ENCODE assay signal across 17 cellular contexts in genomic region chr7:121288894-121289293, GRCh38. TPM values are rescaled to one million over a fixed set of nuclear protein-coding genes. Genes with fewer than 3 reads are reported as not detected.
DNase-seq lines count a peak whose midpoint lies in the region; ATAC-seq and TF ChIP-seq lines count a peak whose summit lies in the region.
"Had no signal": no experiment of that assay in that cellular context is flagged by ENCODE, and none has a peak within 500 bp of the region (broad histone marks: within the 10 kb centered on the region; RNA-seq: fewer than 3 reads in every experiment).

No MANE protein-coding gene starts in this region.

- no TSS peak for BruUV-seq in mammary epithelial cell (replicated peaks; lab: Mats Ljungman, UMichigan)
- BruUV-seq in OCI-LY7 (replicated peaks; lab: Mats Ljungman, UMichigan), result no TSS peak

- CTCF ChIA-PET in mammary epithelial cell (lab: Charles Lee; ENCODE audit: low non-redundant PET) (interaction anchor here (0.5 kb wide), 2 partner anchors 300 to 343 kb away, joined by 3 read pairs; no protein-coding TSS in a partner anchor), OCI-LY7 (lab: Charles Lee; ENCODE audit: unreplicated experiment) (no interaction called here)

- no peak for ATAC-seq in HG02588 (IDR thresholded peaks at IDR 0.05; ENCODE audit: unreplicated experiment)
- ATAC-seq: activated T-cell treated with anti-CD3 and anti-CD28 coated beads, Interleukin-2, amount 50 U/mL, for 4 hours had no signal

- peak; percentile 34 for DNase-seq in AG20443 (ENCODE audit: low spot score)
- DNase-seq in LoVo (ENCODE audit: low spot score), result peak; percentile 59
- DNase-seq in mammary epithelial cell, result peak; percentile 83
- DNase-seq in kidney tubule cell (ENCODE audit: low spot score), result peak; percentile 83
- no peak for DNase-seq in OCI-LY7 (ENCODE audit: low spot score)
- DNase-seq in middle frontal gyrus (ENCODE audit: extremely low spot score, low spot score), result no peak
- DNase-seq in NCI-H774 (lab: John Stamatoyannopoulos, UW), result no peak
- DNase-seq: activated CD4-positive, alpha-beta T cell treated with anti-CD3 and anti-CD28 coated beads, Interleukin-2, amount 50 U/mL, for 4 hours; activated T-cell treated with anti-CD3 and anti-CD28 coated beads, Interleukin-2, amount 50 U/mL, for 4 hours; BE2C; esophagus squamous epithelium; NCI-H1417; NCI-H2227 treated with DMSO at 0.1 percent for 48 hours had no signal

- no peaks in the 10 kb centered on the region for H3K27me3 ChIP-seq in mammary epithelial cell (ENCODE audit: insufficient read depth, low read length)
- H3K27me3 ChIP-seq: BE2C, esophagus squamous epithelium had no signal

- H3K9me3 ChIP-seq in mammary epithelial cell (replicated peaks; ENCODE audit: insufficient read depth, low read length) (peaks cover 12% of the 10 kb centered on the region), OCI-LY7 (ENCODE audit: low read length) (peaks cover 5% of the 10 kb centered on the region; the same call in 1 of the 2 replicates)
- H3K9me3 ChIP-seq: BE2C, HAP-1 had no signal

- in situ Hi-C loops in mammary epithelial cell (cut with MboI; ENCODE audit: low sequenced_read_pairs in 2 of 2), result no loop called here

- no peaks in the 10 kb centered on the region for H4K20me1 ChIP-seq in mammary epithelial cell (ENCODE audit: insufficient read depth, low read length)
- no peaks in the 10 kb centered on the region for H4K20me1 ChIP-seq in OCI-LY7 (ENCODE audit: insufficient read depth, low read length)

- H2AFZ ChIP-seq in mammary epithelial cell (ENCODE audit: low read depth, low read length), result no peak overlapping the region
- H2AFZ ChIP-seq in OCI-LY7 (ENCODE audit: low read length), result no peak overlapping the region

- POLR2A ChIA-PET in OCI-LY7 (lab: Charles Lee), result no interaction called here

- no peak overlapping the region for H3K4me3 ChIP-seq in mammary epithelial cell (replicated peaks in 1 of 3; ENCODE audit: insufficient read depth in 1 of 3, low read depth in 2 of 3, low read length in 3 of 3)
- no peak overlapping the region for H3K4me3 ChIP-seq in OCI-LY7 (ENCODE audit: low read depth, low read length, poor library complexity, severe bottlenecking)
- H3K4me3 ChIP-seq: esophagus squamous epithelium, HAP-1 had no signal

- H3K9ac ChIP-seq in mammary epithelial cell (ENCODE audit: insufficient read depth, low read length), result no peak overlapping the region

- H3K27ac ChIP-seq in mammary epithelial cell (ENCODE audit: insufficient read depth, low read depth, low read length) (peak overlapping the region; percentile 4), OCI-LY7 (ENCODE audit: low read depth, low read length, poor library complexity, severe bottlenecking) (no peak overlapping the region)
- H3K27ac ChIP-seq: esophagus squamous epithelium had no signal

- H3K36me3 ChIP-seq in mammary epithelial cell (ENCODE audit: insufficient read depth, low read length) (no peaks in the 10 kb centered on the region), OCI-LY7 (ENCODE audit: insufficient read depth, low read length) (no peaks in the 10 kb centered on the region; the same call in 1 of the 2 replicates)
- H3K36me3 ChIP-seq: BE2C, esophagus squamous epithelium, HAP-1 had no signal

- intact Hi-C loops in mammary epithelial cell (cut with micrococcal nuclease) (no loop called here), OCI-LY7 (cut with micrococcal nuclease; ENCODE audit: unreplicated experiment) (no loop called here)

- H3K4me2 ChIP-seq in mammary epithelial cell (ENCODE audit: insufficient read depth, low read depth, low read length) (no peak overlapping the region), OCI-LY7 (ENCODE audit: low read length) (no peak overlapping the region)

- no peaks in the 10 kb centered on the region for H3K79me2 ChIP-seq in mammary epithelial cell (ENCODE audit: insufficient read depth, low read length)
- H3K79me2 ChIP-seq in OCI-LY7 (ENCODE audit: insufficient read depth, low read depth, low read length), result no peaks in the 10 kb centered on the region

- no peaks in the 10 kb centered on the region for H3K9me2 ChIP-seq in OCI-LY7 (ENCODE audit: insufficient read depth, low read length)

- H3K4me1 ChIP-seq in mammary epithelial cell (ENCODE audit: insufficient read depth, low read length) (peaks cover 14% of the 10 kb centered on the region), OCI-LY7 (ENCODE audit: insufficient read depth, low read length, poor library complexity, severe bottlenecking) (no peaks in the 10 kb centered on the region)
- H3K4me1 ChIP-seq: BE2C, esophagus squamous epithelium, HAP-1 had no signal

- dilution Hi-C loops in mammary epithelial cell (cut with HindIII; ENCODE audit: low sequenced_read_pairs), result no loop called here

- TF ChIP-seq CTCF in mammary epithelial cell (conservative IDR thresholded peaks at IDR 0.05 in 1 of 2, IDR thresholded peaks at IDR 0.05 in 1 of 2; ENCODE audit: extremely low read depth in 1 of 2, insufficient read depth in 1 of 2, low read depth in 1 of 2, low read length in 2 of 2) (no peak), OCI-LY7 (conservative IDR thresholded peaks at IDR 0.05; ENCODE audit: low read length) (no peak)

RNA-seq across cellular contexts. Expression of gene WNT16, which starts 39.9 kb away (rescaled TPM):
- total RNA-seq in mammary epithelial cell (not detected), OCI-LY7 (2022) (not detected in 2 replicates)
- not detected for polyA plus RNA-seq in mammary epithelial cell
- polyA minus RNA-seq in mammary epithelial cell, result not detected
- total RNA-seq in OCI-LY7 (2014; rRNA removed; shearing (Covaris generic)), result not detected in 2 replicates
- total RNA-seq: SK-MEL-5 had no signal
- polyA plus RNA-seq: adipose tissue had no signal

Comparison
In these comparisons a context has a peak if more than half of its experiments do, and no peak if none do; other contexts are left out.
1. DNase-seq: peak in AG20443 (single experiment), LoVo (single experiment), mammary epithelial cell (single experiment) and kidney tubule cell (single experiment); none in OCI-LY7 (single experiment), middle frontal gyrus (single experiment) and NCI-H774 (single experiment).